Comparison of ENCODE assay signal across 9 cellular contexts in the genomic region with DNA sequence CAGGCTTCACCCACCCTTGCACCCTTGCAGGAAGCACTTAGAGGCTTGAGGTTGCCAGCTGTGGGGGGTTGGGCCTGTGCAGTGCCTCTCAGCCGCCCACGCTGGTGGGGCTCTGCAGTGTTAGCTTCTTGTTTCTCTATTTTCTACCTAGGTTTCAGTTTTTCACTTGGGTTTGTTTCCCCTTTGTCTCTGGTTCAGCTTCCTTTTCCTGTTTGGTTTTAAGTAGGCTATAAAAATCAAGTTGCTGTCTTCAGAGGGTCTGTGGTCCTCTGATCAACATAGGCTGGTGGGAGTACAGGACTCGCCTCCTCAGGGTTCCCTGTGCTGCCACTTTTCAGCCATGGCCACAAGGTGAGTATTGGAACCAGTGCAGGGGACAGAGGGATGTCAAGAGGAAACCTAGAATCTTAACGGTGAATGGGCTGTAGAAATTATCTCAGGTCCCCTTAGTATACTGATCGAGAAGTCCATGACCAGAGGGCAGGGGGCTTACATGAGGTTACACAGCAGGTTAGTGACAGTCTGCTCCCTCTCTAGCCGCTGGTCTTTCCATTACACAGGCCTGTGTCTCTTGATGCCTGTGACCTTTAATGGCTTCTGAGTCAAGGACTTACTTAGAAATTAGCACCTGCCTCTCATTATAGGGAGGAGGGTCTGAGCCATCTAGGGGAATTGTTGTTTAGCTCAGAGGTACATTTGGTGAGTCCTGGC. TPM values are rescaled to one million over a fixed set of nuclear protein-coding genes. Genes with fewer than 3 reads are reported as not detected.
DNase-seq lines count a peak whose midpoint lies in the region; ATAC-seq and TF ChIP-seq lines count a peak whose summit lies in the region.
"Had no signal": no experiment of that assay in that cellular context is flagged by ENCODE, and none has a peak within 500 bp of the region (broad histone marks: within the 10 kb centered on the region; RNA-seq: fewer than 3 reads in every experiment).

A gene with protein sequence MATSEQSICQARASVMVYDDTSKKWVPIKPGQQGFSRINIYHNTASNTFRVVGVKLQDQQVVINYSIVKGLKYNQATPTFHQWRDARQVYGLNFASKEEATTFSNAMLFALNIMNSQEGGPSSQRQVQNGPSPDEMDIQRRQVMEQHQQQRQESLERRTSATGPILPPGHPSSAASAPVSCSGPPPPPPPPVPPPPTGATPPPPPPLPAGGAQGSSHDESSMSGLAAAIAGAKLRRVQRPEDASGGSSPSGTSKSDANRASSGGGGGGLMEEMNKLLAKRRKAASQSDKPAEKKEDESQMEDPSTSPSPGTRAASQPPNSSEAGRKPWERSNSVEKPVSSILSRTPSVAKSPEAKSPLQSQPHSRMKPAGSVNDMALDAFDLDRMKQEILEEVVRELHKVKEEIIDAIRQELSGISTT (plus strand): TSS at position 262 of the 711 bp plus-strand sequence. CDS start 79 bp downstream, at position 341.

- H3K4me3 ChIP-seq in dorsolateral prefrontal cortex (peak within 1 kb of the TSS in 29 of 59 donors; percentile 2 to 45 (median 20)), thoracic aorta (peak within 1 kb of the TSS; percentile 29)

- no peaks in the 10 kb centered on the region for H3K36me3 Mint-ChIP-seq in neural crest cell (ENCODE audit: low read depth)

- H3K4me3 Mint-ChIP-seq in neural crest cell, result no peak within 1 kb of the TSS

- H3K27ac ChIP-seq in dorsolateral prefrontal cortex (peak within 1 kb of the TSS in 40 of 59 donors; percentile 0 to 75 (median 42)), thoracic aorta (peak within 1 kb of the TSS in 1 of 2 donors; percentile 1)
- H3K27ac ChIP-seq: C4-2B had no signal

- TF ChIP-seq CTCF in dorsolateral prefrontal cortex (IDR thresholded peaks at IDR 0.05 in 54 of 56, conservative IDR thresholded peaks at IDR 0.05 in 2 of 56; ENCODE audit: low read depth in 1 of 56, partially characterized antibody in 56 of 56), result no peak
- TF ChIP-seq CTCF in neural crest cell (conservative IDR thresholded peaks at IDR 0.05), result no peak
- TF ChIP-seq CTCF in thoracic aorta (IDR thresholded peaks at IDR 0.05), result no peak

- H3K36me3 ChIP-seq in thoracic aorta, result no peaks in the 10 kb centered on the region

- ATAC-seq in GM19351 (IDR thresholded peaks at IDR 0.05; ENCODE audit: unreplicated experiment), result peak; percentile 50
- peak; percentile 47 for ATAC-seq in HG03460 (IDR thresholded peaks at IDR 0.05; ENCODE audit: unreplicated experiment)
- no peak for ATAC-seq in thoracic aorta (ENCODE audit: insufficient number of reproducible peaks, low FRiP score, low read depth)

- H3K4me1 ChIP-seq in thoracic aorta (ENCODE audit: control insufficient read depth in 1 of 2, low read depth in 2 of 2), result no peaks in the 10 kb centered on the region

- H3K27me3 Mint-ChIP-seq in neural crest cell (ENCODE audit: low read depth), result no peaks in the 10 kb centered on the region

- no peaks in the 10 kb centered on the region for H3K9me3 Mint-ChIP-seq in neural crest cell

- intact Hi-C loops in dorsolateral prefrontal cortex (cut with DNase I), result no loop called here
- intact Hi-C loops in posterior cingulate gyrus (cut with DNase I), result no loop called here

- no peaks in the 10 kb centered on the region for H3K9me3 ChIP-seq in thoracic aorta

- H3K4me1 Mint-ChIP-seq in neural crest cell, result peaks cover 31% of the 10 kb centered on the region

- H3K27ac Mint-ChIP-seq in neural crest cell (ENCODE audit: unreplicated experiment), result no peak within 1 kb of the TSS

- H3K27me3 ChIP-seq in dorsolateral prefrontal cortex (no peaks in the 10 kb centered on the region), thoracic aorta (replicated peaks; ENCODE audit: insufficient read depth) (no peaks in the 10 kb centered on the region)

- no peak for DNase-seq in A172 (ENCODE audit: low spot score)
- peak; percentile 81 for DNase-seq in activated CD4-positive, CD25-positive, alpha-beta regulatory T cell treated with anti-CD3 and anti-CD28 coated beads, Interleukin-2, amount 50 U/mL, for 72 hours
- DNase-seq in dorsolateral prefrontal cortex, result no peak
- DNase-seq in neural crest cell (ENCODE audit: low read depth, low spot score), result no peak
- no peak for DNase-seq in thoracic aorta (ENCODE audit: low spot score)
- DNase-seq in posterior cingulate gyrus, result no peak

RNA-seq across cellular contexts. Expression of the gene that starts here (rescaled TPM):
- total RNA-seq in A172 (2014; rRNA removed; shearing (Covaris generic)), result 9.5 and 12.4 TPM in 2 replicates
- total RNA-seq in dorsolateral prefrontal cortex (100 to 1,000 TPM; 166 to 443 (median 325) TPM), neural crest cell (197 and 218 TPM in 2 replicates), thoracic aorta (100 to 1,000 TPM in 1 of 2 donors, 10 to 100 TPM in 1; 53.1 to 102 TPM)
